Comparison of ENCODE assay signal across 8 cellular contexts in genomic region chr20:35093245-35093884, GRCh38. TPM values are rescaled to one million over a fixed set of nuclear protein-coding genes. Genes with fewer than 3 reads are reported as not detected.
DNase-seq lines count a peak whose midpoint lies in the region; ATAC-seq and TF ChIP-seq lines count a peak whose summit lies in the region.

No MANE protein-coding gene starts in this region.

- no peaks in the 10 kb centered on the region for H3K36me3 ChIP-seq in BE2C
- H3K36me3 ChIP-seq in KOPT-K1 (ENCODE audit: insufficient read depth, low read length) = peaks cover 13% of the 10 kb centered on the region; the same call in 1 of the 2 replicates

- H3K4me1 ChIP-seq in BE2C = peaks cover 6% of the 10 kb centered on the region; the same call in 1 of the 2 replicates

- H3K27ac Mint-ChIP-seq in activated T-helper 17 cell treated with anti-CD3 and anti-CD28 coated beads, Interleukin-2, amount 50 U/mL, for 72 hours = peak overlapping the region; percentile 91

- peak; percentile 58 for ATAC-seq in activated T-helper 17 cell treated with anti-CD3 and anti-CD28 coated beads, Interleukin-2, amount 50 U/mL, for 72 hours (replicated peaks)

- peak overlapping the region; percentile 73 for H3K27ac ChIP-seq in KOPT-K1 (ENCODE audit: low read depth, low read length, poor library complexity, severe bottlenecking)

- peak overlapping the region; percentile 91 for H3K4me3 Mint-ChIP-seq in activated T-helper 17 cell treated with anti-CD3 and anti-CD28 coated beads, Interleukin-2, amount 50 U/mL, for 72 hours

- TF ChIP-seq CTCF in BE2C (IDR thresholded peaks at IDR 0.05; ENCODE audit: low read depth, low read length) = no peak

- DNase-seq in BE2C = no peak
- DNase-seq in stimulated activated CD4-positive, alpha-beta T cell treated with anti-CD3 and anti-CD28 coated beads, Interleukin-4, amount 100 ng/mL, for 4 hours = peak; percentile 27 to 69
- DNase-seq in NCI-H1105 treated with DMSO at 0.1 percent for 48 hours (lab: John Stamatoyannopoulos, UW) = no peak
- DNase-seq in epidermal melanocyte (ENCODE audit: insufficient read length, low spot score) = no peak
- DNase-seq in COLO829 (ENCODE audit: low spot score) = no peak

- no peaks in the 10 kb centered on the region for H3K27me3 Mint-ChIP-seq in activated T-helper 17 cell treated with anti-CD3 and anti-CD28 coated beads, Interleukin-2, amount 50 U/mL, for 72 hours

- no peaks in the 10 kb centered on the region for H3K9me3 Mint-ChIP-seq in activated T-helper 17 cell treated with anti-CD3 and anti-CD28 coated beads, Interleukin-2, amount 50 U/mL, for 72 hours

- peaks cover 22% of the 10 kb centered on the region for H3K4me1 Mint-ChIP-seq in activated T-helper 17 cell treated with anti-CD3 and anti-CD28 coated beads, Interleukin-2, amount 50 U/mL, for 72 hours

- no peaks in the 10 kb centered on the region for H3K27me3 ChIP-seq in BE2C

- peaks cover 17% of the 10 kb centered on the region for H3K36me3 Mint-ChIP-seq in activated T-helper 17 cell treated with anti-CD3 and anti-CD28 coated beads, Interleukin-2, amount 50 U/mL, for 72 hours (ENCODE audit: low read depth)

- no peaks in the 10 kb centered on the region for H3K9me3 ChIP-seq in BE2C
- H3K9me3 ChIP-seq in KOPT-K1 (ENCODE audit: insufficient read depth, low read length, poor library complexity, severe bottlenecking) = no peaks in the 10 kb centered on the region

- peak overlapping the region; percentile 83 for H3K4me3 ChIP-seq in BE2C (ENCODE audit: low read depth, low read length)
- peak overlapping the region; percentile 86 for H3K4me3 ChIP-seq in iPS-11a (ENCODE audit: low read depth, low read length)

RNA-seq across cellular contexts. Expression of gene TRPC4AP, which starts 0.8 kb away (rescaled TPM):
- polyA plus RNA-seq in BE2C (2012; ENCODE audit: insufficient read depth, insufficient read length, low read depth) = 66.6 TPM
- total RNA-seq in activated T-helper 17 cell treated with anti-CD3 and anti-CD28 coated beads, Interleukin-2, amount 50 U/mL, for 72 hours = 10 to 100 TPM; 34.1 to 54.3 TPM

RNA-seq across cellular contexts. Expression of gene EDEM2, which starts 53.8 kb away (rescaled TPM):
- polyA plus RNA-seq in BE2C (2012; ENCODE audit: insufficient read depth, insufficient read length, low read depth) = 11.8 TPM
- 10 to 100 TPM; 19.2 to 22.9 TPM for total RNA-seq in activated T-helper 17 cell treated with anti-CD3 and anti-CD28 coated beads, Interleukin-2, amount 50 U/mL, for 72 hours

Comparison
In these comparisons a context has a peak if more than half of its experiments do, and no peak if none do; other contexts are left out.
1. DNase-seq: peak in stimulated activated CD4-positive, alpha-beta T cell treated with anti-CD3 and anti-CD28 coated beads, Interleukin-4, amount 100 ng/mL, for 4 hours (2 of 2); none in BE2C (single experiment), NCI-H1105 treated with DMSO at 0.1 percent for 48 hours (single experiment), epidermal melanocyte (single experiment) and COLO829 (single experiment).